In genomic region chr12:11497995-11498394, GRCh38 we compare ENCODE assay signal across 12 cellular contexts.
DNase-seq lines count a peak whose midpoint lies in the region; ATAC-seq and TF ChIP-seq lines count a peak whose summit lies in the region.
"Had no signal": no experiment of that assay in that cellular context is flagged by ENCODE, and none has a peak within 500 bp of the region (broad histone marks: within the 10 kb centered on the region; RNA-seq: fewer than 3 reads in every experiment).

No MANE protein-coding gene starts in this region.

- H3K27me3 ChIP-seq in GM06990 (replicated peaks; ENCODE audit: control insufficient read depth, insufficient read depth, low read length), result no peaks in the 10 kb centered on the region; the same call in 1 of the 2 replicates

- no peak for TF ChIP-seq CTCF in GM06990 (IDR thresholded peaks at IDR 0.05; ENCODE audit: insufficient read depth, low read length, poor library complexity, severe bottlenecking)

- H3K4me3 ChIP-seq in GM06990 (replicated peaks; ENCODE audit: low read depth, low read length), result no peak overlapping the region
- H3K4me3 ChIP-seq: hepatocyte, lower lobe of right lung had no signal

- DNase-seq in GM06990 (ENCODE audit: extremely low read depth, insufficient read length), result peak; percentile 37
- DNase-seq in MV-4-11 (lab: John Stamatoyannopoulos, UW), result peak; percentile 41
- no peak for DNase-seq in T-helper 9 cell
- no peak for DNase-seq in left colon
- DNase-seq in nucleus accumbens (lab: John Stamatoyannopoulos, UW), result no peak
- DNase-seq: lower lobe of right lung; NCI-H2227 treated with DMSO at 0.1 percent for 48 hours; stimulated activated CD4-positive, alpha-beta T cell treated with anti-CD3 and anti-CD28 coated beads, Interleukin-12 subunit alpha, Interleukin-12 subunit beta, amount 100 ng/mL, for 4 hours had no signal

- intact Hi-C loops in left colon (cut with DNase I, micrococcal nuclease), result no loop called here

- H3K36me3 ChIP-seq in GM06990 (ENCODE audit: control insufficient read depth, insufficient read depth, low read length), result no peaks in the 10 kb centered on the region
- H3K36me3 ChIP-seq: lower lobe of right lung had no signal

- peak; percentile 70 for ATAC-seq in GM19035 (IDR thresholded peaks at IDR 0.05; ENCODE audit: unreplicated experiment)
- peak; percentile 90 for ATAC-seq in HG02852 (IDR thresholded peaks at IDR 0.05; ENCODE audit: unreplicated experiment)
- no peak for ATAC-seq in left colon
- no peak for ATAC-seq in HG03045 (IDR thresholded peaks at IDR 0.05; ENCODE audit: unreplicated experiment)
- ATAC-seq: lower lobe of right lung had no signal

Comparison
In these comparisons a context has a peak if more than half of its experiments do, and no peak if none do; other contexts are left out.
1. DNase-seq: peak in GM06990 (single experiment) and MV-4-11 (single experiment); none in T-helper 9 cell (single experiment), left colon (0 of 2) and nucleus accumbens (0 of 56).
2. ATAC-seq: peak in GM19035 (single experiment) and HG02852 (single experiment); none in left colon (single experiment) and HG03045 (single experiment).